Comparison of ENCODE assay signal across 16 cellular contexts in genomic region chr7:131944556-131945069, GRCh38.
DNase-seq lines count a peak whose midpoint lies in the region; ATAC-seq and TF ChIP-seq lines count a peak whose summit lies in the region.
"Had no signal": no experiment of that assay in that cellular context is flagged by ENCODE, and none has a peak within 500 bp of the region (broad histone marks: within the 10 kb centered on the region; RNA-seq: fewer than 3 reads in every experiment).

No MANE protein-coding gene starts in this region.

- no peak for TF ChIP-seq CTCF in SK-N-SH (IDR thresholded peaks at IDR 0.05)
- TF ChIP-seq CTCF in MM.1S (IDR thresholded peaks at IDR 0.05; ENCODE audit: low read length), result no peak
- TF ChIP-seq CTCF in neural progenitor cell (IDR thresholded peaks at IDR 0.05), result no peak

- 93% methylated on average over 8 of the region's 8 CpGs for WGBS in SK-N-SH (ENCODE audit: low lambda C conversion rate)

- DNase-seq in SK-N-SH (no peak), MM.1S (no peak), neural progenitor cell (ENCODE audit: low spot score) (no peak), SW480 (ENCODE audit: low spot score) (no peak), NCI-H146 treated with DMSO at 0.1 percent for 48 hours (lab: John Stamatoyannopoulos, UW; ENCODE audit: unreplicated experiment) (no peak), DMS 273 treated with DMSO at 0.1 percent for 48 hours (lab: John Stamatoyannopoulos, UW) (no peak), COR-L47 (lab: John Stamatoyannopoulos, UW) (no peak)
- DNase-seq: CD8-positive, alpha-beta memory T cell; GF-D8; HCEC 1CT; HFFc6 had no signal

- H3K9ac ChIP-seq in SK-N-SH, result 0 out of 2 replicates have a peak overlapping the region, but pooled peaks have one; percentile 43
- H3K9ac ChIP-seq in MM.1S (ENCODE audit: low read length), result no peak overlapping the region
- no peak overlapping the region for H3K9ac ChIP-seq in neural progenitor cell

- H3K9me2 ChIP-seq in SK-N-SH, result no peaks in the 10 kb centered on the region
- H3K9me2 ChIP-seq in MM.1S (replicated peaks; ENCODE audit: insufficient read depth, low read length), result no peaks in the 10 kb centered on the region

- H3K27me3 ChIP-seq in SK-N-SH (ENCODE audit: insufficient read depth), result no peaks in the 10 kb centered on the region
- peaks cover 9% of the 10 kb centered on the region; the same call in 1 of the 2 replicates for H3K27me3 ChIP-seq in MM.1S (replicated peaks; ENCODE audit: insufficient read depth, low read length)
- peaks cover 46% of the 10 kb centered on the region for H3K27me3 ChIP-seq in neural progenitor cell

- H2AFZ ChIP-seq in SK-N-SH (ENCODE audit: low read depth), result no peak overlapping the region; the same call in 1 of the 2 replicates
- no peak overlapping the region for H2AFZ ChIP-seq in MM.1S (ENCODE audit: low read length)
- H2AFZ ChIP-seq in neural progenitor cell (replicated peaks), result peak overlapping the region; percentile 74

- no peaks in the 10 kb centered on the region for H3K79me2 ChIP-seq in SK-N-SH (ENCODE audit: insufficient read depth)
- H3K79me2 ChIP-seq in MM.1S (ENCODE audit: low read length), result no peaks in the 10 kb centered on the region
- no peaks in the 10 kb centered on the region for H3K79me2 ChIP-seq in neural progenitor cell (ENCODE audit: low read depth)

- no peaks in the 10 kb centered on the region for H3K36me3 Mint-ChIP-seq in neural progenitor cell
- H3K36me3 Mint-ChIP-seq: CD4-positive, CD25-positive, alpha-beta regulatory T cell; CD8-positive, alpha-beta memory T cell; IgD-negative memory B cell had no signal

- H3K4me3 Mint-ChIP-seq in neural progenitor cell, result no peak overlapping the region
- H3K4me3 Mint-ChIP-seq: CD4-positive, CD25-positive, alpha-beta regulatory T cell; CD8-positive, alpha-beta memory T cell; HFFc6; IgD-negative memory B cell had no signal

- H3K4me2 ChIP-seq in SK-N-SH (0 out of 2 replicates have a peak overlapping the region, but pooled peaks have one; percentile 47), MM.1S (ENCODE audit: low read depth, low read length) (peak overlapping the region; percentile 82; the same call in 1 of the 2 replicates), neural progenitor cell (no peak overlapping the region)

- CTCF ChIA-PET in SK-N-SH (lab: Yijun Ruan, JAX), result interaction anchor here (0.6 to 9.2 kb wide), 131 partner anchors 9 to 1610 kb away, joined by 3 to 136 read pairs (median 4); partner anchors contain the start of gene PLXNA4

- peaks cover 13 to 25% of the 10 kb centered on the region in 2 experiments; a peak in 3 of 4 replicates for H3K4me1 ChIP-seq in SK-N-SH (ENCODE audit: control insufficient read depth in 1 of 2, insufficient read depth in 2 of 2, low read depth in 1 of 2, low read length in 1 of 2)
- H3K4me1 ChIP-seq in MM.1S (ENCODE audit: low read length), result no peaks in the 10 kb centered on the region
- H3K4me1 ChIP-seq in neural progenitor cell, result peaks cover 9% of the 10 kb centered on the region

- no peak overlapping the region for H3K4me3 ChIP-seq in SK-N-SH (ENCODE audit: low read depth in 2 of 2, low read length in 1 of 2)
- H3K4me3 ChIP-seq in MM.1S (ENCODE audit: low read length), result no peak overlapping the region
- H3K4me3 ChIP-seq in neural progenitor cell, result no peak overlapping the region

- H3K4me1 Mint-ChIP-seq in neural progenitor cell, result peaks cover 13% of the 10 kb centered on the region
- H3K4me1 Mint-ChIP-seq: CD4-positive, CD25-positive, alpha-beta regulatory T cell; CD8-positive, alpha-beta memory T cell had no signal

- TF ChIP-seq RAD21 in SK-N-SH (IDR thresholded peaks at IDR 0.05; ENCODE audit: low read length), result no peak

- no peak for TF ChIP-seq EP300 in SK-N-SH (IDR thresholded peaks at IDR 0.05; ENCODE audit: borderline replicate concordance in 1 of 2, low read depth in 1 of 2, low read length in 1 of 2)

- POLR2A ChIA-PET in SK-N-SH (lab: Yijun Ruan, JAX), result no interaction called here

- H3K27ac ChIP-seq in SK-N-SH (ENCODE audit: low read depth in 2 of 2, low read length in 1 of 2) (peak overlapping the region in 1 of 2 experiments; percentile 31; a peak in 1 of 4 replicates), MM.1S (ENCODE audit: low read length) (no peak overlapping the region), neural progenitor cell (no peak overlapping the region)
- H3K27ac ChIP-seq: 22Rv1; BLaER1 treated with 17β-estradiol and CSF1 and Interleukin-3, amounts not matched to agents 10 nM and 100 nM had no signal

- no peak; the same call in none of the 3 replicates for ATAC-seq in SK-N-SH treated with all-trans-retinoic acid at 6 μM for 48 hours

- H3K9me3 ChIP-seq in SK-N-SH (no peaks in the 10 kb centered on the region), MM.1S (replicated peaks; ENCODE audit: insufficient read depth, low read length) (no peaks in the 10 kb centered on the region), neural progenitor cell (ENCODE audit: low read depth) (no peaks in the 10 kb centered on the region)

- peaks cover 29% of the 10 kb centered on the region for H3K27me3 Mint-ChIP-seq in neural progenitor cell (ENCODE audit: insufficient read depth, low read depth)

- H3K9me3 Mint-ChIP-seq in neural progenitor cell, result peaks cover 7% of the 10 kb centered on the region
- H3K9me3 Mint-ChIP-seq: HFFc6, IgD-negative memory B cell had no signal

- no peak overlapping the region for H3K27ac Mint-ChIP-seq in neural progenitor cell
- H3K27ac Mint-ChIP-seq: CD4-positive, CD25-positive, alpha-beta regulatory T cell; CD8-positive, alpha-beta memory T cell; HFFc6; IgD-negative memory B cell had no signal

- H3K36me3 ChIP-seq in SK-N-SH (replicated peaks in 1 of 2; ENCODE audit: control insufficient read depth in 1 of 2, insufficient read depth in 2 of 2, low read length in 1 of 2) (peaks cover 0 to 34% of the 10 kb centered on the region in 2 experiments), MM.1S (replicated peaks; ENCODE audit: insufficient read depth, low read length) (no peaks in the 10 kb centered on the region), neural progenitor cell (no peaks in the 10 kb centered on the region)
- H3K36me3 ChIP-seq: BLaER1 treated with 17β-estradiol and CSF1 and Interleukin-3, amounts not matched to agents 10 nM and 100 nM had no signal

- peaks cover 15% of the 10 kb centered on the region for H3F3A ChIP-seq in SK-N-SH (replicated peaks; ENCODE audit: insufficient read depth)
- no peaks in the 10 kb centered on the region for H3F3A ChIP-seq in MM.1S (ENCODE audit: insufficient read depth, low read length)
- H3F3A ChIP-seq in neural progenitor cell (ENCODE audit: low read depth), result no peaks in the 10 kb centered on the region

- H4K20me1 ChIP-seq in SK-N-SH (ENCODE audit: insufficient read depth) (no peaks in the 10 kb centered on the region; the same call in 1 of the 2 replicates), MM.1S (ENCODE audit: insufficient read depth, low read length) (no peaks in the 10 kb centered on the region), neural progenitor cell (ENCODE audit: low read depth) (no peaks in the 10 kb centered on the region)
- H4K20me1 ChIP-seq: BLaER1 treated with 17β-estradiol and CSF1 and Interleukin-3, amounts not matched to agents 10 nM and 100 nM had no signal

TF ChIP-seq in SK-N-SH, 30 proteins besides CTCF, POLR2A, EP300 and RAD21 (continues in another document):
- TF ChIP-seq PBX3 (IDR thresholded peaks at IDR 0.05), result no peak
- TF ChIP-seq CHD2 (IDR thresholded peaks at IDR 0.05; ENCODE audit: low read length, partially characterized antibody), result no peak
- TF ChIP-seq GATA2 (CRISPR knock-in tag; IDR thresholded peaks at IDR 0.05), result no peak

TF ChIP-seq in SK-N-SH treated with all-trans-retinoic acid at 6 μM for 48 hours, 23 proteins besides CTCF, POLR2A, EP300 and RAD21 (continues in another document):
- TF ChIP-seq, protein P1, sequence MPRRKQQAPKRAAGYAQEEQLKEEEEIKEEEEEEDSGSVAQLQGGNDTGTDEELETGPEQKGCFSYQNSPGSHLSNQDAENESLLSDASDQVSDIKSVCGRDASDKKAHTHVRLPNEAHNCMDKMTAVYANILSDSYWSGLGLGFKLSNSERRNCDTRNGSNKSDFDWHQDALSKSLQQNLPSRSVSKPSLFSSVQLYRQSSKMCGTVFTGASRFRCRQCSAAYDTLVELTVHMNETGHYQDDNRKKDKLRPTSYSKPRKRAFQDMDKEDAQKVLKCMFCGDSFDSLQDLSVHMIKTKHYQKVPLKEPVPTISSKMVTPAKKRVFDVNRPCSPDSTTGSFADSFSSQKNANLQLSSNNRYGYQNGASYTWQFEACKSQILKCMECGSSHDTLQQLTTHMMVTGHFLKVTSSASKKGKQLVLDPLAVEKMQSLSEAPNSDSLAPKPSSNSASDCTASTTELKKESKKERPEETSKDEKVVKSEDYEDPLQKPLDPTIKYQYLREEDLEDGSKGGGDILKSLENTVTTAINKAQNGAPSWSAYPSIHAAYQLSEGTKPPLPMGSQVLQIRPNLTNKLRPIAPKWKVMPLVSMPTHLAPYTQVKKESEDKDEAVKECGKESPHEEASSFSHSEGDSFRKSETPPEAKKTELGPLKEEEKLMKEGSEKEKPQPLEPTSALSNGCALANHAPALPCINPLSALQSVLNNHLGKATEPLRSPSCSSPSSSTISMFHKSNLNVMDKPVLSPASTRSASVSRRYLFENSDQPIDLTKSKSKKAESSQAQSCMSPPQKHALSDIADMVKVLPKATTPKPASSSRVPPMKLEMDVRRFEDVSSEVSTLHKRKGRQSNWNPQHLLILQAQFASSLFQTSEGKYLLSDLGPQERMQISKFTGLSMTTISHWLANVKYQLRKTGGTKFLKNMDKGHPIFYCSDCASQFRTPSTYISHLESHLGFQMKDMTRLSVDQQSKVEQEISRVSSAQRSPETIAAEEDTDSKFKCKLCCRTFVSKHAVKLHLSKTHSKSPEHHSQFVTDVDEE (CRISPR knock-in tag; IDR thresholded peaks at IDR 0.05), result no peak
- TF ChIP-seq CSDC2 (CRISPR knock-in tag; IDR thresholded peaks at IDR 0.05) (no peak), ZNF70 (CRISPR knock-in tag; IDR thresholded peaks at IDR 0.05) (no peak), TCF4 (CRISPR knock-in tag; IDR thresholded peaks at IDR 0.05; ENCODE audit: borderline replicate concordance) (no peak), PPARA (CRISPR knock-in tag; IDR thresholded peaks at IDR 0.05; ENCODE audit: borderline replicate concordance) (no peak), SNAI2 (CRISPR knock-in tag; IDR thresholded peaks at IDR 0.05) (no peak), CREB5 (CRISPR knock-in tag; IDR thresholded peaks at IDR 0.05; ENCODE audit: low read depth) (no peak), ISL1 (CRISPR knock-in tag; IDR thresholded peaks at IDR 0.05) (no peak), OSR1 (CRISPR knock-in tag; IDR thresholded peaks at IDR 0.05) (no peak), ZNF8 (CRISPR knock-in tag; IDR thresholded peaks at IDR 0.05) (no peak)
